In the genomic region with DNA sequence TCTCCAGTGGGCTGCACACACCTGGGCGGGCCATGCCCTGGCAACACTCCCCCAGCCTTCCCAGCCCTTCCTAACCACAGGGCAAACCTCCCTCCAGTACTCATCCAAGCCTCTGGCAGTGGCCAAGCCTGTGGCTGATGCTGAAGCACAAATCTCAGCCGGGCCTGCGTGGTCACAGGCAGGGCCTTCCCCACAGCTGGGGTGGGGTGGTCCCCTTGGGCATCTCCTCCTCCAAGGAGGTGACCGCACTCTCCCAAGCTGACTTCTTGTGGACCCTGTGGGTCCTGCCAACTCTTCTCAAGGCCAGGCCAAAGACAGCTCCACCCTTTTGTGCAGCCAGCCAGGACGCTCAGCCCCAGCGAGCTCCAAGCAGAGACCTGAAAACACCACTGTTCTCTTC, we compare ENCODE assay signal across 30 cellular contexts. TPM values are rescaled to one million over a fixed set of nuclear protein-coding genes. Genes with fewer than 3 reads are reported as not detected.
DNase-seq lines count a peak whose midpoint lies in the region; ATAC-seq and TF ChIP-seq lines count a peak whose summit lies in the region.
"Had no signal": no experiment of that assay in that cellular context is flagged by ENCODE, and none has a peak within 500 bp of the region (broad histone marks: within the 10 kb centered on the region; RNA-seq: fewer than 3 reads in every experiment).

No MANE protein-coding gene starts in this region.

- no peak overlapping the region for H4K12ac ChIP-seq in trophoblast cell (ENCODE audit: low read depth, low read length)

- no peak for DNase-seq in Right ventricle myocardium superior
- no peak for DNase-seq in left ventricle myocardium inferior
- DNase-seq in right cardiac atrium = peak; percentile 45 to 85 (median 72)
- no peak for DNase-seq in trophoblast cell
- DNase-seq in DMS114 treated with DMSO at 0.1 percent for 48 hours (lab: John Stamatoyannopoulos, UW; ENCODE audit: unreplicated experiment) = no peak
- DNase-seq in MV-4-11 (lab: John Stamatoyannopoulos, UW) = no peak
- no peak for DNase-seq in stimulated activated CD4-positive, alpha-beta T cell treated with anti-CD3 and anti-CD28 coated beads, Interleukin-4, amount 100 ng/mL, for 4 hours
- DNase-seq in T-cell = no peak
- DNase-seq: activated CD8-positive, alpha-beta memory T cell treated with anti-CD3 and anti-CD28 coated beads, Interleukin-2, amount 50 U/mL, for 48 hours; activated CD8-positive, alpha-beta T cell treated with anti-CD3 and anti-CD28 coated beads for 36 hours; activated naive CD4-positive, alpha-beta T cell treated with anti-CD3 and anti-CD28 coated beads for 36 hours; BE2C; dermis blood vessel endothelial cell; H7; heart right ventricle; Karpas-422; NCI-H1436; NCI-H226; NCI-H526 treated with DMSO at 0.1 percent for 48 hours; NK-92 treated with Interleukin-12 subunit alpha and Interleukin-12 subunit beta, amount 100 ng/mL, for 24 hours; PC-3; SIG-M5; sigmoid colon had no signal

- H3K9ac ChIP-seq in trophoblast cell (ENCODE audit: low read length) = no peak overlapping the region
- H3K9ac ChIP-seq: neural progenitor cell had no signal

- CTCF ChIA-PET in T-cell (lab: Charles Lee) = no interaction called here

- no peak overlapping the region for H3K18ac ChIP-seq in trophoblast cell (ENCODE audit: low read length)

- no peak overlapping the region for H2AFZ ChIP-seq in trophoblast cell (ENCODE audit: insufficient read depth, low read length, poor library complexity)
- H2AFZ ChIP-seq: neural progenitor cell had no signal

- peak overlapping the region; percentile 28 for H3K14ac ChIP-seq in trophoblast cell (ENCODE audit: low read length)

- no peak overlapping the region for H3K23ac ChIP-seq in trophoblast cell (ENCODE audit: low read length)

- H3K27me3 Mint-ChIP-seq in T-cell = peaks cover 9 to 14% of the 10 kb centered on the region in 2 donors

- peaks cover 17% of the 10 kb centered on the region for H3K79me1 ChIP-seq in trophoblast cell (ENCODE audit: low read length)

- H2BK5ac ChIP-seq in trophoblast cell (ENCODE audit: low read depth, low read length, poor library complexity) = no peak overlapping the region

- peak overlapping the region; percentile 53 for H2AK5ac ChIP-seq in trophoblast cell (ENCODE audit: low read length)

- H3K27ac Mint-ChIP-seq in T-cell = no peak overlapping the region
- H3K27ac Mint-ChIP-seq: activated CD8-positive, alpha-beta T cell treated with anti-CD3 and anti-CD28 coated beads for 36 hours; activated naive CD4-positive, alpha-beta T cell treated with anti-CD3 and anti-CD28 coated beads for 36 hours; activated T-helper 1 cell treated with anti-CD3 and anti-CD28 coated beads, Interleukin-12 subunit alpha, Interleukin-12 subunit beta, Interleukin-2, Interleukin-4 antibody, amounts not matched to agents 30 ng/mL and 10 ng/mL and 1 ng/mL, durations not matched to agents 14 hours and 24 hours and 36 hours; memory B cell; neural progenitor cell; stimulated activated memory B cell treated with anti-CD40 and anti-IgM and Interleukin-4, amounts not matched to agents 10 μg/mL and 1 μg/mL and 100 μg/mL, for 72 hours had no signal

- H3K36me3 ChIP-seq in left ventricle myocardium inferior = no peaks in the 10 kb centered on the region
- H3K36me3 ChIP-seq in trophoblast cell (ENCODE audit: control insufficient read depth in 1 of 2, insufficient read depth in 2 of 2, low read length in 2 of 2) = no peaks in the 10 kb centered on the region
- H3K36me3 ChIP-seq: BE2C, esophagus muscularis mucosa, heart right ventricle, neural progenitor cell, sigmoid colon, upper lobe of left lung had no signal

- H3K27ac ChIP-seq in left ventricle myocardium inferior (replicated peaks) = no peak overlapping the region
- H3K27ac ChIP-seq in right cardiac atrium (ENCODE audit: low read length) = no peak overlapping the region
- H3K27ac ChIP-seq in trophoblast cell (ENCODE audit: low read depth, low read length) = no peak overlapping the region
- H3K27ac ChIP-seq: esophagus muscularis mucosa, heart right ventricle, neural progenitor cell, sigmoid colon, upper lobe of left lung had no signal

- H3K9me3 Mint-ChIP-seq in T-cell = no peaks in the 10 kb centered on the region
- H3K9me3 Mint-ChIP-seq: activated CD8-positive, alpha-beta T cell treated with anti-CD3 and anti-CD28 coated beads for 36 hours; activated naive CD4-positive, alpha-beta T cell treated with anti-CD3 and anti-CD28 coated beads for 36 hours; activated T-helper 1 cell treated with anti-CD3 and anti-CD28 coated beads, Interleukin-12 subunit alpha, Interleukin-12 subunit beta, Interleukin-2, Interleukin-4 antibody, amounts not matched to agents 30 ng/mL and 10 ng/mL and 1 ng/mL, durations not matched to agents 14 hours and 24 hours and 36 hours; memory B cell; neural progenitor cell; stimulated activated memory B cell treated with anti-CD40 and anti-IgM and Interleukin-4, amounts not matched to agents 10 μg/mL and 1 μg/mL and 100 μg/mL, for 72 hours had no signal

- H3K4me3 Mint-ChIP-seq in T-cell = no peak overlapping the region
- H3K4me3 Mint-ChIP-seq: activated CD8-positive, alpha-beta T cell treated with anti-CD3 and anti-CD28 coated beads for 36 hours; activated naive CD4-positive, alpha-beta T cell treated with anti-CD3 and anti-CD28 coated beads for 36 hours; activated T-helper 1 cell treated with anti-CD3 and anti-CD28 coated beads, Interleukin-12 subunit alpha, Interleukin-12 subunit beta, Interleukin-2, Interleukin-4 antibody, amounts not matched to agents 30 ng/mL and 10 ng/mL and 1 ng/mL, durations not matched to agents 14 hours and 24 hours and 36 hours; memory B cell; neural progenitor cell; stimulated activated memory B cell treated with anti-CD40 and anti-IgM and Interleukin-4, amounts not matched to agents 10 μg/mL and 1 μg/mL and 100 μg/mL, for 72 hours had no signal

- WGBS in right cardiac atrium = 63% methylated on average over 6 of the region's 6 CpGs
- no CpG with 5 or more reads among the region's 6 CpGs for WGBS in trophoblast cell (ENCODE audit: extremely low coverage, insufficient coverage, insufficient read length)

- H3K4me1 Mint-ChIP-seq in T-cell = no peaks in the 10 kb centered on the region
- H3K4me1 Mint-ChIP-seq: stimulated activated memory B cell treated with anti-CD40 and anti-IgM and Interleukin-4, amounts not matched to agents 10 μg/mL and 1 μg/mL and 100 μg/mL, for 72 hours had no signal

- H4K91ac ChIP-seq in trophoblast cell (ENCODE audit: low read depth, low read length) = peak overlapping the region; percentile 63

- H4K8ac ChIP-seq in trophoblast cell (ENCODE audit: low read depth, low read length) = no peak overlapping the region

- H3K4me1 ChIP-seq in left ventricle myocardium inferior (peaks cover 14% of the 10 kb centered on the region), right cardiac atrium (ENCODE audit: control insufficient read depth, insufficient read depth, low read length) (peaks cover 4% of the 10 kb centered on the region), trophoblast cell (ENCODE audit: control insufficient read depth in 1 of 2, insufficient read depth in 2 of 2, low read length in 2 of 2) (peaks cover 31 to 32% of the 10 kb centered on the region in 2 experiments)
- H3K4me1 ChIP-seq: BE2C, sigmoid colon had no signal

- H3K9me3 ChIP-seq in left ventricle myocardium inferior (replicated peaks) (no peaks in the 10 kb centered on the region), right cardiac atrium (ENCODE audit: control insufficient read depth, low read length) (no peaks in the 10 kb centered on the region), trophoblast cell (ENCODE audit: insufficient read depth, low read depth, low read length) (no peaks in the 10 kb centered on the region)
- H3K9me3 ChIP-seq: BE2C, esophagus muscularis mucosa, heart right ventricle, sigmoid colon, upper lobe of left lung had no signal

- peaks cover 4% of the 10 kb centered on the region for H3K79me2 ChIP-seq in trophoblast cell (ENCODE audit: control insufficient read depth, insufficient read depth, low read length, poor library complexity)

- H3K36me3 Mint-ChIP-seq in T-cell = no peaks in the 10 kb centered on the region
- H3K36me3 Mint-ChIP-seq: memory B cell; neural progenitor cell; stimulated activated memory B cell treated with anti-CD40 and anti-IgM and Interleukin-4, amounts not matched to agents 10 μg/mL and 1 μg/mL and 100 μg/mL, for 72 hours had no signal

- H2BK12ac ChIP-seq in trophoblast cell (ENCODE audit: low read length) = peak overlapping the region; percentile 37

- H3K4me2 ChIP-seq in trophoblast cell (ENCODE audit: low read length) = no peak overlapping the region
- H3K4me2 ChIP-seq: neural progenitor cell had no signal

- H3K27me3 ChIP-seq in left ventricle myocardium inferior (ENCODE audit: low read depth) (no peaks in the 10 kb centered on the region), right cardiac atrium (ENCODE audit: control insufficient read depth, insufficient read depth) (no peaks in the 10 kb centered on the region), trophoblast cell (ENCODE audit: insufficient read depth, low read length) (no peaks in the 10 kb centered on the region)
- H3K27me3 ChIP-seq: BE2C, neural progenitor cell, upper lobe of left lung had no signal

- POLR2A ChIA-PET in T-cell (lab: Charles Lee) = no interaction called here

- no peak overlapping the region for H3K4me3 ChIP-seq in left ventricle myocardium inferior
- H3K4me3 ChIP-seq in right cardiac atrium (ENCODE audit: low read length) = no peak overlapping the region
- H3K4me3 ChIP-seq in trophoblast cell (ENCODE audit: low read depth, low read length) = no peak overlapping the region
- H3K4me3 ChIP-seq: esophagus muscularis mucosa, heart right ventricle, neural progenitor cell, sigmoid colon, upper lobe of left lung had no signal

- intact Hi-C loops in Right ventricle myocardium superior (cut with DNase I) = no loop called here
- intact Hi-C loops in left ventricle myocardium inferior (cut with micrococcal nuclease) = no loop called here
- intact Hi-C loops in right cardiac atrium (cut with DNase I) = no loop called here

- no peak for TF ChIP-seq CTCF in left ventricle myocardium inferior (IDR thresholded peaks at IDR 0.05; ENCODE audit: borderline replicate concordance)

- ATAC-seq in Right ventricle myocardium superior (ENCODE audit: poor library complexity) (peak; percentile 31), right cardiac atrium (peak; percentile 56 to 67), T-cell (replicated peaks in 1 of 4) (no peak)
- ATAC-seq: activated CD8-positive, alpha-beta T cell treated with anti-CD3 and anti-CD28 coated beads for 36 hours; HepG2; PC-3 had no signal

- no peak overlapping the region for H2BK120ac ChIP-seq in trophoblast cell (ENCODE audit: insufficient read depth, low read length, poor library complexity)

- H3K4ac ChIP-seq in trophoblast cell (ENCODE audit: low read depth, low read length) = no peak overlapping the region

RNA-seq across cellular contexts. Expression of a gene that starts 21.4 kb away (rescaled TPM):
- total RNA-seq in Right ventricle myocardium superior (not detected), left ventricle myocardium inferior (not detected), right cardiac atrium (under 1 TPM in 3 of 4 donors, not detected in 1; 0.40 to 0.71 (median 0.48) TPM), T-cell (not detected)
- 0.14 TPM for polyA plus RNA-seq in right cardiac atrium
- 11.9 and 13.4 TPM in 2 replicates for polyA plus RNA-seq in trophoblast cell (2013)
- total RNA-seq: activated CD8-positive, alpha-beta T cell treated with anti-CD3 and anti-CD28 coated beads for 36 hours; activated naive CD4-positive, alpha-beta T cell treated with anti-CD3 and anti-CD28 coated beads for 36 hours; HepG2 had no signal

RNA-seq across cellular contexts. Expression of a gene that starts 54.8 kb away (rescaled TPM):
- total RNA-seq in Right ventricle myocardium superior (1,065 TPM), left ventricle myocardium inferior (1,009 TPM), right cardiac atrium (1,000 to 10,000 TPM in 2 of 4 donors, 100 to 1,000 TPM in 2; 822 to 1,102 (median 1,021) TPM), T-cell (100 to 1,000 TPM; 293 to 412 (median 370) TPM)
- 840 TPM for polyA plus RNA-seq in right cardiac atrium
- polyA plus RNA-seq in trophoblast cell (2013) = 887 and 913 TPM in 2 replicates

RNA-seq across cellular contexts. Expression of a gene that starts 58.0 kb away (rescaled TPM):
- total RNA-seq in Right ventricle myocardium superior = 6.3 TPM
- total RNA-seq in left ventricle myocardium inferior = 6.5 TPM
- 1 to 10 TPM; 3.6 to 5.3 (median 4.7) TPM for total RNA-seq in right cardiac atrium
- 3.6 TPM for polyA plus RNA-seq in right cardiac atrium
- 2.2 and 2.3 TPM in 2 replicates for polyA plus RNA-seq in trophoblast cell (2013)
- 1 to 10 TPM in 4 of 5 donors, under 1 TPM in 1; 0.40 to 1.9 (median 1.3) TPM for total RNA-seq in T-cell

RNA-seq across cellular contexts. Expression of a gene that starts 58.2 kb away (rescaled TPM):
- total RNA-seq in Right ventricle myocardium superior = 32.7 TPM
- 22.5 TPM for total RNA-seq in left ventricle myocardium inferior
- 10 to 100 TPM; 32.8 to 35.8 (median 34.7) TPM for total RNA-seq in right cardiac atrium
- polyA plus RNA-seq in right cardiac atrium = 4.9 TPM
- polyA plus RNA-seq in trophoblast cell (2013) = 8.7 and 9.0 TPM in 2 replicates
- 10 to 100 TPM; 35.8 to 39.1 (median 38.2) TPM for total RNA-seq in T-cell

Comparison
In these comparisons a context has a peak if more than half of its experiments do, and no peak if none do; other contexts are left out.
1. DNase-seq: peak in right cardiac atrium (3 of 3); none in Right ventricle myocardium superior (single experiment), left ventricle myocardium inferior (single experiment), trophoblast cell (0 of 2), DMS114 treated with DMSO at 0.1 percent for 48 hours (single experiment), MV-4-11 (single experiment), stimulated activated CD4-positive, alpha-beta T cell treated with anti-CD3 and anti-CD28 coated beads, Interleukin-4, amount 100 ng/mL, for 4 hours (0 of 2) and T-cell (0 of 34).
2. ATAC-seq: peak in Right ventricle myocardium superior (single experiment) and right cardiac atrium (2 of 2); none in T-cell (0 of 4).